Comparison of ENCODE assay signal across 22 cellular contexts in genomic region chr7:121120921-121121320, GRCh38.
DNase-seq lines count a peak whose midpoint lies in the region; ATAC-seq, FAIRE-seq and TF ChIP-seq lines count a peak whose summit lies in the region.
"Had no signal": no experiment of that assay in that cellular context is flagged by ENCODE, and none has a peak within 500 bp of the region (broad histone marks: within the 10 kb centered on the region; RNA-seq: fewer than 3 reads in every experiment).

No MANE protein-coding gene starts in this region.

- no peak overlapping the region for H3K27ac ChIP-seq in HEK293 (ENCODE audit: extremely low read depth, low read depth, low read length)
- H3K27ac ChIP-seq: BLaER1 had no signal

- peaks cover 4% of the 10 kb centered on the region for H3K4me1 ChIP-seq in HEK293 (ENCODE audit: control insufficient read depth, insufficient read depth, low read length)
- H3K4me1 ChIP-seq: BE2C, BLaER1 had no signal

- CTCF ChIA-PET in HEK293 (lab: Yijun Ruan, JAX), result no interaction called here

- H3K9me3 ChIP-seq in HEK293 (ENCODE audit: control insufficient read depth, insufficient read depth, low read depth, low read length), result no peaks in the 10 kb centered on the region
- H3K9me3 ChIP-seq: BE2C, BLaER1 had no signal

- POLR2A ChIA-PET in HEK293 (lab: Yijun Ruan, JAX), result no interaction called here

- peak; percentile 2 for DNase-seq in Caki2 (ENCODE audit: low read depth)
- DNase-seq in H54 (ENCODE audit: insufficient read length, low spot score), result no peak
- no peak for DNase-seq in GM10266 (ENCODE audit: extremely low spot score)
- DNase-seq in GM12891 (ENCODE audit: insufficient read length, low spot score), result no peak
- DNase-seq: 8988T; ACHN; BE2C; C1 segment of cervical spinal cord; Calu3; CD4-positive, alpha-beta memory T cell; CD4-positive, CD25-positive, alpha-beta regulatory T cell; CD8-positive, alpha-beta memory T cell; COR-L47; DMS79 treated with DMSO at 0.1 percent for 48 hours; GF-D8 had no signal

- in situ Hi-C loops in Caki2 (cut with HindIII; ENCODE audit: low pct_unique_long_range_greater_than_20kb, low sequenced_read_pairs), result no loop called here

- H3K36me3 ChIP-seq in HEK293 (ENCODE audit: control insufficient read depth in 2 of 2, insufficient read depth in 1 of 2, low read length in 2 of 2), result no peaks in the 10 kb centered on the region
- H3K36me3 ChIP-seq: BE2C, BLaER1 had no signal

- no peak for TF ChIP-seq CTCF in HEK293 (tag by site-specific recombination; IDR thresholded peaks at IDR 0.05)
- TF ChIP-seq CTCF in GM10266 (IDR thresholded peaks at IDR 0.05; ENCODE audit: control insufficient read depth, insufficient read depth, low read depth, missing control alignments), result no peak

- H3K4me3 ChIP-seq in HEK293 (ENCODE audit: low read depth, low read length), result no peak overlapping the region
- H3K4me3 ChIP-seq: BLaER1, GM12878 had no signal

- FAIRE-seq in H54 (lab: Jason Lieb, UNC) (peak; percentile 20), GM12891 (lab: Jason Lieb, UNC) (no peak)
- FAIRE-seq: D721Med, G401.6, GM12878, GM19239 had no signal

- no peak for ATAC-seq in HG02642 (IDR thresholded peaks at IDR 0.05; ENCODE audit: poor library complexity, unreplicated experiment)
- ATAC-seq: GM12878 had no signal

- no peak for TF ChIP-seq POLR2A in H54 (IDR thresholded peaks at IDR 0.05; ENCODE audit: low read depth, low read length)
- no peak for TF ChIP-seq POLR2A in GM12891 (IDR thresholded peaks at IDR 0.05; ENCODE audit: low read depth, low read length)

TF ChIP-seq in HEK293, 187 proteins besides CTCF, POLR2A, EP300 and RAD21:
- TF ChIP-seq ZNF701 (tag by site-specific recombination; IDR thresholded peaks at IDR 0.05), result no peak
- peak; percentile 63 for TF ChIP-seq WT1 (tag by site-specific recombination; IDR thresholded peaks at IDR 0.05)
- no peak for TF ChIP-seq ZNF175 (tag by site-specific recombination; IDR thresholded peaks at IDR 0.05)
- peak; percentile 36; the same call in 1 of the 2 replicates for TF ChIP-seq ZNF362 (tag by site-specific recombination; IDR thresholded peaks at IDR 0.05)
- no peak for TF ChIP-seq GLIS1 (tag by site-specific recombination; IDR thresholded peaks at IDR 0.05)
- no peak for TF ChIP-seq ZNF155 (tag by site-specific recombination; IDR thresholded peaks at IDR 0.05)

TF ChIP-seq in GM12891, 5 proteins besides CTCF, POLR2A, EP300 and RAD21:
- TF ChIP-seq PAX5 (IDR thresholded peaks at IDR 0.05; ENCODE audit: insufficient read depth, low read length, severe bottlenecking) (no peak), TAF1 (IDR thresholded peaks at IDR 0.05; ENCODE audit: low read depth, low read length) (no peak), POU2F2 (IDR thresholded peaks at IDR 0.05; ENCODE audit: low read depth, low read length) (no peak)
